ENCODE assay signal across 9 cellular contexts in genomic region chr12:116718578-116719454, GRCh38. TPM values are rescaled to one million over a fixed set of nuclear protein-coding genes. Genes with fewer than 3 reads are reported as not detected.
A peak's percentile ranks its signal among the peaks of the same experiment; 100 is the strongest.
DNase-seq lines count a peak whose midpoint lies in the region; ATAC-seq and TF ChIP-seq lines count a peak whose summit lies in the region.
"Had no signal": no experiment of that assay in that cellular context is flagged by ENCODE, and none has a peak within 500 bp of the region (broad histone marks: within the 10 kb centered on the region; RNA-seq: fewer than 3 reads in every experiment).

No MANE protein-coding gene starts in this region.

- POLR2A ChIA-PET in WTC11 (lab: Charles Lee), result no interaction called here

- H3K4me1 Mint-ChIP-seq in stimulated activated naive CD8-positive, alpha-beta T cell treated with anti-CD3 and anti-CD28 coated beads, Interleukin-15, Interleukin-2, amounts not matched to agents 100 ng/mL and 50 ng/mL, for 24 hours (ENCODE audit: low read depth), result peaks cover 10% of the 10 kb centered on the region
- peaks cover 19% of the 10 kb centered on the region for H3K4me1 Mint-ChIP-seq in WTC11

- H3K27ac ChIP-seq in caudate nucleus (ENCODE audit: low read depth, low read length), result peak overlapping the region; percentile 88

- no peaks in the 10 kb centered on the region for H3K27me3 Mint-ChIP-seq in stimulated activated naive CD8-positive, alpha-beta T cell treated with anti-CD3 and anti-CD28 coated beads, Interleukin-15, Interleukin-2, amounts not matched to agents 100 ng/mL and 50 ng/mL, for 24 hours
- H3K27me3 Mint-ChIP-seq in WTC11 (ENCODE audit: low read depth), result no peaks in the 10 kb centered on the region
- H3K27me3 Mint-ChIP-seq: CD8-positive, alpha-beta memory T cell had no signal

- CTCF ChIA-PET in WTC11 (lab: Charles Lee), result interaction anchor here (0.7 to 2.7 kb wide), 4 partner anchors 10 to 144 kb away, joined by 3 to 8 read pairs (median 4); no protein-coding TSS in a partner anchor

- DNase-seq in stimulated activated naive CD8-positive, alpha-beta T cell treated with anti-CD3 and anti-CD28 coated beads, Interleukin-15, Interleukin-2, amounts not matched to agents 100 U/mL and 50 U/mL, for 24 hours, result no peak
- DNase-seq in caudate nucleus (lab: John Stamatoyannopoulos, UW) (no peak), midbrain (lab: John Stamatoyannopoulos, UW) (peak; percentile 64), WTC11 (ENCODE audit: low spot score) (no peak), COLO668 (lab: John Stamatoyannopoulos, UW; ENCODE audit: unreplicated experiment) (no peak)
- DNase-seq: CD8-positive, alpha-beta memory T cell had no signal

- peak overlapping the region; percentile 33 for H3K27ac Mint-ChIP-seq in stimulated activated naive CD8-positive, alpha-beta T cell treated with anti-CD3 and anti-CD28 coated beads, Interleukin-15, Interleukin-2, amounts not matched to agents 100 ng/mL and 50 ng/mL, for 24 hours
- no peak overlapping the region for H3K27ac Mint-ChIP-seq in WTC11

- TF ChIP-seq CTCF in WTC11 (IDR thresholded peaks at IDR 0.05), result no peak

- H3K4me3 Mint-ChIP-seq in stimulated activated naive CD8-positive, alpha-beta T cell treated with anti-CD3 and anti-CD28 coated beads, Interleukin-15, Interleukin-2, amounts not matched to agents 100 ng/mL and 50 ng/mL, for 24 hours, result no peak overlapping the region
- H3K4me3 Mint-ChIP-seq in WTC11, result no peak overlapping the region
- H3K4me3 Mint-ChIP-seq: CD8-positive, alpha-beta memory T cell had no signal

- no peak for ATAC-seq in stimulated activated naive CD8-positive, alpha-beta T cell treated with anti-CD3 and anti-CD28 coated beads, Interleukin-15, Interleukin-2, amounts not matched to agents 100 U/mL and 50 U/mL, for 24 hours
- ATAC-seq in WTC11 (no peak), GM19328 (IDR thresholded peaks at IDR 0.05; ENCODE audit: unreplicated experiment) (no peak), HG03521 (IDR thresholded peaks at IDR 0.05; ENCODE audit: unreplicated experiment) (no peak)

- H3K36me3 Mint-ChIP-seq in stimulated activated naive CD8-positive, alpha-beta T cell treated with anti-CD3 and anti-CD28 coated beads, Interleukin-15, Interleukin-2, amounts not matched to agents 100 ng/mL and 50 ng/mL, for 24 hours (ENCODE audit: low read depth), result peaks cover 40% of the 10 kb centered on the region
- H3K36me3 Mint-ChIP-seq in WTC11, result peaks cover 19% of the 10 kb centered on the region; the same call in 1 of the 2 replicates

- no peaks in the 10 kb centered on the region for H3K9me3 Mint-ChIP-seq in stimulated activated naive CD8-positive, alpha-beta T cell treated with anti-CD3 and anti-CD28 coated beads, Interleukin-15, Interleukin-2, amounts not matched to agents 100 ng/mL and 50 ng/mL, for 24 hours
- H3K9me3 Mint-ChIP-seq in WTC11, result no peaks in the 10 kb centered on the region
- H3K9me3 Mint-ChIP-seq: CD8-positive, alpha-beta memory T cell had no signal

TF ChIP-seq in WTC11, 78 proteins besides CTCF, POLR2A, EP300 and RAD21 (continues in another document):
- TF ChIP-seq ARID4B (CRISPR knock-in tag; IDR thresholded peaks at IDR 0.05; ENCODE audit: borderline replicate concordance), result no peak
- TF ChIP-seq, protein P1, sequence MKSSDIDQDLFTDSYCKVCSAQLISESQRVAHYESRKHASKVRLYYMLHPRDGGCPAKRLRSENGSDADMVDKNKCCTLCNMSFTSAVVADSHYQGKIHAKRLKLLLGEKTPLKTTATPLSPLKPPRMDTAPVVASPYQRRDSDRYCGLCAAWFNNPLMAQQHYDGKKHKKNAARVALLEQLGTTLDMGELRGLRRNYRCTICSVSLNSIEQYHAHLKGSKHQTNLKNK (CRISPR knock-in tag; IDR thresholded peaks at IDR 0.05), result no peak
- TF ChIP-seq ZNF671 (CRISPR knock-in tag; IDR thresholded peaks at IDR 0.05), result no peak
- TF ChIP-seq, protein P2, sequence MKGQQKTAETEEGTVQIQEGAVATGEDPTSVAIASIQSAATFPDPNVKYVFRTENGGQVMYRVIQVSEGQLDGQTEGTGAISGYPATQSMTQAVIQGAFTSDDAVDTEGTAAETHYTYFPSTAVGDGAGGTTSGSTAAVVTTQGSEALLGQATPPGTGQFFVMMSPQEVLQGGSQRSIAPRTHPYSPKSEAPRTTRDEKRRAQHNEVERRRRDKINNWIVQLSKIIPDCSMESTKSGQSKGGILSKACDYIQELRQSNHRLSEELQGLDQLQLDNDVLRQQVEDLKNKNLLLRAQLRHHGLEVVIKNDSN (CRISPR knock-in tag; IDR thresholded peaks at IDR 0.05), result no peak
- TF ChIP-seq ZNF396 (CRISPR knock-in tag; IDR thresholded peaks at IDR 0.05; ENCODE audit: borderline replicate concordance), result no peak
- TF ChIP-seq FOXJ3 (CRISPR knock-in tag; IDR thresholded peaks at IDR 0.05; ENCODE audit: borderline replicate concordance), result no peak
- TF ChIP-seq, protein P3, sequence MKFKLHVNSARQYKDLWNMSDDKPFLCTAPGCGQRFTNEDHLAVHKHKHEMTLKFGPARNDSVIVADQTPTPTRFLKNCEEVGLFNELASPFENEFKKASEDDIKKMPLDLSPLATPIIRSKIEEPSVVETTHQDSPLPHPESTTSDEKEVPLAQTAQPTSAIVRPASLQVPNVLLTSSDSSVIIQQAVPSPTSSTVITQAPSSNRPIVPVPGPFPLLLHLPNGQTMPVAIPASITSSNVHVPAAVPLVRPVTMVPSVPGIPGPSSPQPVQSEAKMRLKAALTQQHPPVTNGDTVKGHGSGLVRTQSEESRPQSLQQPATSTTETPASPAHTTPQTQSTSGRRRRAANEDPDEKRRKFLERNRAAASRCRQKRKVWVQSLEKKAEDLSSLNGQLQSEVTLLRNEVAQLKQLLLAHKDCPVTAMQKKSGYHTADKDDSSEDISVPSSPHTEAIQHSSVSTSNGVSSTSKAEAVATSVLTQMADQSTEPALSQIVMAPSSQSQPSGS (CRISPR knock-in tag; IDR thresholded peaks at IDR 0.05; ENCODE audit: borderline replicate concordance, low read depth), result no peak
- TF ChIP-seq IRF1 (CRISPR knock-in tag; IDR thresholded peaks at IDR 0.05), result no peak
- TF ChIP-seq MAX (CRISPR knock-in tag; IDR thresholded peaks at IDR 0.05), result no peak
- TF ChIP-seq, protein P4, sequence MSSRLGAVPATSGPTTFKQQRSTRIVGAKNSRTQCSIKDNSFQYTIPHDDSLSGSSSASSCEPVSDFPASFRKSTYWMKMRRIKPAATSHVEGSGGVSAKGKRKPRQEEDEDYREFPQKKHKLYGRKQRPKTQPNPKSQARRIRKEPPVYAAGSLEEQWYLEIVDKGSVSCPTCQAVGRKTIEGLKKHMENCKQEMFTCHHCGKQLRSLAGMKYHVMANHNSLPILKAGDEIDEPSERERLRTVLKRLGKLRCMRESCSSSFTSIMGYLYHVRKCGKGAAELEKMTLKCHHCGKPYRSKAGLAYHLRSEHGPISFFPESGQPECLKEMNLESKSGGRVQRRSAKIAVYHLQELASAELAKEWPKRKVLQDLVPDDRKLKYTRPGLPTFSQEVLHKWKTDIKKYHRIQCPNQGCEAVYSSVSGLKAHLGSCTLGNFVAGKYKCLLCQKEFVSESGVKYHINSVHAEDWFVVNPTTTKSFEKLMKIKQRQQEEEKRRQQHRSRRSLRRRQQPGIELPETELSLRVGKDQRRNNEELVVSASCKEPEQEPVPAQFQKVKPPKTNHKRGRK (CRISPR knock-in tag; IDR thresholded peaks at IDR 0.05; ENCODE audit: borderline replicate concordance), result no peak
- no peak for TF ChIP-seq PRRX2 (CRISPR knock-in tag; IDR thresholded peaks at IDR 0.05)

RNA-seq across cellular contexts. Expression of gene SPRING1, which starts 19.1 kb away (rescaled TPM):
- 42.1 to 46.1 TPM (median 43.7 TPM) in 3 replicates for total RNA-seq in WTC11 (2021)

RNA-seq across cellular contexts. Expression of gene RNFT2, which starts 19.3 kb away (rescaled TPM):
- 27.7 to 46.8 TPM (median 41.7 TPM) in 3 replicates for total RNA-seq in WTC11 (2021)
